In the genomic region with DNA sequence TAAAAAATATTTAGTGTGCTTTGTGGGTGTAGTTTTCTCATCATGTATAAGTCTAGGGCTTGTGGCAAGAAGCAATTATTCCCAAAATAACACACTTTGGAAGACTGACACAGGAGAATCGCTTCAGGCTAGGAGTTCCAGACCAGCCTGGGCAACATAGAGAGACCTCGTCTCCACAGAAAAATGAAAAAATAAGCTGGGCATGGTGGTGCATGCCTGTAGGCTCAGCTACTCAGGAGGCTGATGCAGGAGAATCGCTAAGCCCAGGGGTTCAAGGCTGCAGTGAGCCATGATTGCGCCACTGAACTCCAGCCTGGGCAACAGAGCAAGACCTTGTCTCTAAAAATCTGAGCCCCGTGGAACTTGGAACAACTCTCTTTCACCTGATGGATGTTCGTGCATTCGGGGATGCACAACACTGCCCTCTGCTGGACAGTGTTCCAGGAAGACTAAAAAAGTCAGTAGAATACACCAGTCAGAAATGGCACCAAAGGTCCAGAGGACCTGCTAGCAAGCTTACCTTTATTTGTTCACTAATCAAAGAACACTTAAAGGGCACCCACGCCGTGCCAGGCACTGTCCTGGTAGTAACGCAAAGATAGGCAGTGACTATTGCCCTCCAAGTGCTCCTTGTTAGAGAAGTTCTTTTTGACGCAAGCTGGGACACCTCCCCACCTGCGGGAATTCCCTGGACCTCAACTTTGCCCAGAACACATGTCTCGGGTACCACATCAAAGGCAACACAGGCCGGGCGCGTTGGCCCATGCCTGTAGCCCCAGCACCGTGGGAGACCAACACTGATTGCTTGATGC, we compare ENCODE assay signal across 9 cellular contexts.
DNase-seq lines count a peak whose midpoint lies in the region; ATAC-seq and TF ChIP-seq lines count a peak whose summit lies in the region.
"Had no signal": no experiment of that assay in that cellular context is flagged by ENCODE, and none has a peak within 500 bp of the region (broad histone marks: within the 10 kb centered on the region; RNA-seq: fewer than 3 reads in every experiment).

No MANE protein-coding gene starts in this region.

- H3K36me3 ChIP-seq in Panc1 (ENCODE audit: control insufficient read depth, insufficient read depth, low read length), result no peaks in the 10 kb centered on the region

- H3K9me3 ChIP-seq in Panc1 (ENCODE audit: control insufficient read depth, insufficient read depth, low read depth, low read length), result peaks cover 10% of the 10 kb centered on the region; the same call in 1 of the 2 replicates

- H3K4me1 ChIP-seq in Panc1 (ENCODE audit: control insufficient read depth, insufficient read depth, low read length), result no peaks in the 10 kb centered on the region

- H3K4me1 Mint-ChIP-seq in activated naive CD4-positive, alpha-beta T cell treated with anti-CD3 and anti-CD28 coated beads, Interleukin-2, amount 10 ng/mL, durations not matched to agents 7 days and 5 days, result no peaks in the 10 kb centered on the region
- H3K4me1 Mint-ChIP-seq: central memory CD8-positive, alpha-beta T cell had no signal

- peaks cover 4% of the 10 kb centered on the region for H3K9me3 Mint-ChIP-seq in activated naive CD4-positive, alpha-beta T cell treated with anti-CD3 and anti-CD28 coated beads, Interleukin-2, amount 10 ng/mL, durations not matched to agents 7 days and 5 days

- no peak overlapping the region for H3K4me3 ChIP-seq in Panc1 (ENCODE audit: low read depth in 2 of 2, low read length in 2 of 2)

- H3K27me3 Mint-ChIP-seq in activated naive CD4-positive, alpha-beta T cell treated with anti-CD3 and anti-CD28 coated beads, Interleukin-2, amount 10 ng/mL, durations not matched to agents 7 days and 5 days, result no peaks in the 10 kb centered on the region
- H3K27me3 Mint-ChIP-seq: central memory CD8-positive, alpha-beta T cell had no signal

- H3K27me3 ChIP-seq in Panc1 (ENCODE audit: control insufficient read depth, insufficient read depth, low read length), result no peaks in the 10 kb centered on the region

- CTCF ChIA-PET in Panc1 (lab: Charles Lee), result interaction anchor here (0.6 kb wide), 3 partner anchors 21 to 289 kb away, joined by 5 read pairs; no protein-coding TSS in a partner anchor
- CTCF ChIA-PET in activated naive CD4-positive, alpha-beta T cell treated with anti-CD3 and anti-CD28 coated beads, Interleukin-2, amount 10 ng/mL, durations not matched to agents 7 days and 5 days (lab: Charles Lee), result interaction anchor here (0.6 to 2.9 kb wide), 5 partner anchors 21 to 742 kb away, joined by 3 to 13 read pairs (median 5); no protein-coding TSS in a partner anchor

- POLR2A ChIA-PET in Panc1 (lab: Charles Lee), result no interaction called here

- peak; percentile 78; the same call in 1 of the 2 replicates for ATAC-seq in Panc1
- ATAC-seq in GM18519 (IDR thresholded peaks at IDR 0.05; ENCODE audit: low FRiP score, unreplicated experiment), result no peak

- peak; percentile 85 for TF ChIP-seq CTCF in Panc1 (IDR thresholded peaks at IDR 0.05)

- in situ Hi-C loops in G401 (cut with HindIII; ENCODE audit: low sequenced_read_pairs) (no loop called here), Panc1 (cut with HindIII; ENCODE audit: low pct_unique_long_range_greater_than_20kb, low sequenced_read_pairs) (no loop called here)

- no peak overlapping the region for H3K4me3 Mint-ChIP-seq in activated naive CD4-positive, alpha-beta T cell treated with anti-CD3 and anti-CD28 coated beads, Interleukin-2, amount 10 ng/mL, durations not matched to agents 7 days and 5 days
- H3K4me3 Mint-ChIP-seq: central memory CD8-positive, alpha-beta T cell had no signal

- no TSS peak for BruUV-seq in Panc1 (replicated peaks; lab: Mats Ljungman, UMichigan)

- intact Hi-C loops in Panc1 (cut with micrococcal nuclease; ENCODE audit: unreplicated experiment) (loop anchor here (5.0 kb wide), 1 partner anchor 737 kb away; no protein-coding TSS in a partner anchor), cardiac septum (cut with DNase I) (loop anchor here (10.0 kb wide), 1 partner anchor 739 kb away; no protein-coding TSS in a partner anchor)

- H3K27ac ChIP-seq in Panc1 (ENCODE audit: low read length), result no peak overlapping the region

- H3K27ac Mint-ChIP-seq in activated naive CD4-positive, alpha-beta T cell treated with anti-CD3 and anti-CD28 coated beads, Interleukin-2, amount 10 ng/mL, durations not matched to agents 7 days and 5 days, result no peak overlapping the region

- no peaks in the 10 kb centered on the region for H3K36me3 Mint-ChIP-seq in activated naive CD4-positive, alpha-beta T cell treated with anti-CD3 and anti-CD28 coated beads, Interleukin-2, amount 10 ng/mL, durations not matched to agents 7 days and 5 days

- DNase-seq in G401 (ENCODE audit: low spot score) (peak; percentile 92), HT1080 (ENCODE audit: low read depth) (peak; percentile 38), Panc1 (ENCODE audit: low read depth, low spot score) (peak; percentile 28), cardiac septum (ENCODE audit: low spot score) (peak; percentile 71), retina (peak; percentile 66), GF-D8 (lab: John Stamatoyannopoulos, UW) (no peak)
- peak; percentile 57 for DNase-seq in activated naive CD4-positive, alpha-beta T cell treated with anti-CD3 and anti-CD28 coated beads, Interleukin-2, amount 10 ng/mL, durations not matched to agents 7 days and 5 days
